Comparison of ENCODE assay signal across 8 cellular contexts in the genomic region with DNA sequence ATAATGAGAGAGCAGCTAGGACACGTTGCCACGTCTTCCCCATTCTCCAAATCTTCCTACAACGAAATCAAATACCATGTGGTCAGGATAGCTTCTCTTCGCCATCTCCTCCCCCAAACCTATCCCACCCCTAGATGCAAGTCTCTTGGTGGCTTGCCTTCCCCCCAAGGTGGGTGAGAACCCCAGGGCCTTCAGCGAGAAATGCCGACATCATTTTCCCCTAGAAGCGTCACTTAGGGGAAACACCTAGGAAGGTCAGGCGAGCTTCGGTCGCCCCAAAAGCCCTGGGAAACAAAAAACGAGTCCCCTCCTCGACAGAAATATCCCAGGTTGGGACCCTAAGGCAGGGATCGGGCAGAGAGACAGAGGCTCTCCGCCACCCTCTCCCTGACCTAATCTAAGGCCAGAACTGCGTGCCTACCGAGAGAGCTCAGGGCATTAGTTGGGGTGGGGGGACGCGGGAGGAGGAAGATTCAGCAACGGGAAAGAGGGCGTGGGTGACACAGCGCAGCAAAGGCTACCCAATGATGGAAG. TPM values are rescaled to one million over a fixed set of nuclear protein-coding genes. Genes with fewer than 3 reads are reported as not detected.
DNase-seq lines count a peak whose midpoint lies in the region; ATAC-seq, FAIRE-seq and TF ChIP-seq lines count a peak whose summit lies in the region.

No MANE protein-coding gene starts in this region.

- DNase-seq in heart right ventricle (no peak), Right ventricle myocardium superior (no peak), endodermal cell (no peak), pancreas (no peak), NK-92 (lab: John Stamatoyannopoulos, UW; ENCODE audit: unreplicated experiment) (no peak), sciatic nerve (ENCODE audit: low spot score) (no peak)

- H3K4me1 ChIP-seq in heart right ventricle (peaks cover 5 to 63% (median 46%) of the 10 kb centered on the region in 9 donors), OCI-LY3 (ENCODE audit: low read length) (peaks cover 30% of the 10 kb centered on the region), endodermal cell (ENCODE audit: control insufficient read depth, insufficient read depth, low read length) (no peaks in the 10 kb centered on the region), pancreas (peaks cover 5 to 34% (median 9%) of the 10 kb centered on the region in 3 donors)

- no peaks in the 10 kb centered on the region for H4K20me1 ChIP-seq in OCI-LY3 (ENCODE audit: insufficient read depth, low read length)

- no peak for ATAC-seq in heart right ventricle
- ATAC-seq in Right ventricle myocardium superior (ENCODE audit: poor library complexity), result no peak
- ATAC-seq in pancreas, result no peak
- ATAC-seq in HG03521 (IDR thresholded peaks at IDR 0.05; ENCODE audit: unreplicated experiment), result no peak
- no peak for ATAC-seq in sciatic nerve

- H3K27ac ChIP-seq in heart right ventricle (peak overlapping the region in 9 of 10 donors; percentile 85 to 93 (median 92)), OCI-LY3 (ENCODE audit: low read length) (peak overlapping the region; percentile 65), endodermal cell (ENCODE audit: low read depth, low read length) (peak overlapping the region; percentile 20), pancreas (peak overlapping the region; percentile 94 to 97 (median 96))

- H3K27me3 ChIP-seq in heart right ventricle (no peaks in the 10 kb centered on the region), OCI-LY3 (ENCODE audit: low read depth, low read length) (no peaks in the 10 kb centered on the region), endodermal cell (ENCODE audit: control insufficient read depth, insufficient read depth, low read length, poor library complexity, severe bottlenecking) (no peaks in the 10 kb centered on the region), pancreas (no peaks in the 10 kb centered on the region)

- H3K4me1 Mint-ChIP-seq in endodermal cell, result peaks cover 19% of the 10 kb centered on the region

- intact Hi-C loops in heart right ventricle (cut with DNase I), result no loop called here
- intact Hi-C loops in Right ventricle myocardium superior (cut with DNase I), result no loop called here
- intact Hi-C loops in pancreas (cut with DNase I), result no loop called here
- intact Hi-C loops in sciatic nerve (cut with DNase I), result no loop called here

- 1% methylated on average over 21 of the region's 21 CpGs for WGBS in heart right ventricle, 2 donors
- WGBS in endodermal cell (ENCODE audit: insufficient coverage in 1 of 2, insufficient read length in 1 of 2), 2 experiments, result 0 to 1% methylated on average over 4 to 21 of the region's 21 CpGs
- WGBS in pancreas, 2 donors, result 0 to 1% methylated on average over 21 of the region's 21 CpGs

- H3K4me3 ChIP-seq in heart right ventricle (peak overlapping the region; percentile 59 to 98 (median 78)), OCI-LY3 (ENCODE audit: low read length) (peak overlapping the region; percentile 85), endodermal cell (ENCODE audit: low read length) (peak overlapping the region; percentile 98), pancreas (peak overlapping the region; percentile 63 to 90 (median 73))

- H3K27me3 Mint-ChIP-seq in endodermal cell (ENCODE audit: insufficient read depth), result no peaks in the 10 kb centered on the region

- no peaks in the 10 kb centered on the region for H3K9me3 Mint-ChIP-seq in endodermal cell

- H3K9ac ChIP-seq in OCI-LY3 (ENCODE audit: low read length) (peak overlapping the region; percentile 68), endodermal cell (ENCODE audit: extremely low read depth, low read length, poor library complexity, severe bottlenecking) (peak overlapping the region; percentile 74)

- peak overlapping the region; percentile 99 for H3K27ac Mint-ChIP-seq in endodermal cell

- TF ChIP-seq CTCF in heart right ventricle (IDR thresholded peaks at IDR 0.05) (peak in 1 of 9 donors; percentile 12), OCI-LY3 (IDR thresholded peaks at IDR 0.05; ENCODE audit: low read depth, low read length) (no peak), endodermal cell (conservative IDR thresholded peaks at IDR 0.05) (no peak), pancreas (IDR thresholded peaks at IDR 0.05) (no peak)

- H3K36me3 Mint-ChIP-seq in endodermal cell (ENCODE audit: low read depth), result peaks cover 6% of the 10 kb centered on the region

- H3K9me3 ChIP-seq in heart right ventricle (no peaks in the 10 kb centered on the region), OCI-LY3 (ENCODE audit: insufficient read depth, low read length) (no peaks in the 10 kb centered on the region), endodermal cell (ENCODE audit: control insufficient read depth, low read length) (no peaks in the 10 kb centered on the region), pancreas (no peaks in the 10 kb centered on the region)

- peak overlapping the region; percentile 77 for H2AFZ ChIP-seq in OCI-LY3 (ENCODE audit: low read depth, low read length)

- peaks cover 69% of the 10 kb centered on the region for H3K79me2 ChIP-seq in OCI-LY3 (ENCODE audit: low read length)

- peaks cover 0 to 35% (median 15%) of the 10 kb centered on the region in 9 donors for H3K36me3 ChIP-seq in heart right ventricle
- H3K36me3 ChIP-seq in OCI-LY3 (replicated peaks; ENCODE audit: low read depth, low read length), result peaks cover 11% of the 10 kb centered on the region
- peaks cover 34% of the 10 kb centered on the region for H3K36me3 ChIP-seq in endodermal cell (ENCODE audit: control insufficient read depth, insufficient read depth, low read length)
- peaks cover 0 to 10% (median 0%) of the 10 kb centered on the region in 3 donors for H3K36me3 ChIP-seq in pancreas

- H3K4me2 ChIP-seq in OCI-LY3 (ENCODE audit: low read length), result peak overlapping the region; percentile 89

- peak overlapping the region; percentile 95 for H3K4me3 Mint-ChIP-seq in endodermal cell

- FAIRE-seq in pancreas (lab: Jason Lieb, UNC), result no peak

RNA-seq across cellular contexts. Expression of a gene that starts 0.5 kb away (rescaled TPM):
- total RNA-seq in heart right ventricle, result 10 to 100 TPM; 15.5 to 24.5 (median 18.7) TPM
- polyA plus RNA-seq in heart right ventricle, result 10 to 100 TPM in 1 of 2 donors, 1 to 10 TPM in 1; 5.5 to 22.1 TPM
- 18.1 TPM for total RNA-seq in Right ventricle myocardium superior
- 10 to 100 TPM; 34.5 to 36.4 TPM for total RNA-seq in endodermal cell
- 35.0 TPM for polyA plus RNA-seq in endodermal cell (2013, experiment 1 of 2)
- polyA plus RNA-seq in endodermal cell (2013, experiment 2 of 2), result 35.4 TPM
- total RNA-seq in pancreas, result 1 to 10 TPM; 4.1 to 8.5 (median 6.8) TPM
- 1 to 10 TPM; 4.1 to 8.8 TPM for polyA plus RNA-seq in pancreas
- 19.4 TPM for total RNA-seq in sciatic nerve

RNA-seq across cellular contexts. Expression of a gene that starts 0.8 kb away (rescaled TPM):
- 10 to 100 TPM; 13.1 to 22.8 (median 18.1) TPM for total RNA-seq in heart right ventricle
- polyA plus RNA-seq in heart right ventricle, result 10 to 100 TPM in 1 of 2 donors, 1 to 10 TPM in 1; 4.2 to 14.6 TPM
- total RNA-seq in Right ventricle myocardium superior, result 14.6 TPM
- 10 to 100 TPM; 16.1 to 22.4 TPM for total RNA-seq in endodermal cell
- 13.1 TPM for polyA plus RNA-seq in endodermal cell (2013, experiment 1 of 2)
- 14.6 TPM for polyA plus RNA-seq in endodermal cell (2013, experiment 2 of 2)
- 1 to 10 TPM; 3.7 to 6.7 (median 4.5) TPM for total RNA-seq in pancreas
- polyA plus RNA-seq in pancreas, result 1 to 10 TPM; 2.8 to 3.2 TPM
- total RNA-seq in sciatic nerve, result 12.6 TPM

Comparison
In these comparisons a context has a peak if more than half of its experiments do, and no peak if none do; other contexts are left out.
1. H3K27ac ChIP-seq: peak in every context shown above with its lines; median percentile 96 in pancreas; 92 in heart right ventricle; 65 in OCI-LY3; 20 in endodermal cell.